ENCODE assay signal across 21 cellular contexts in genomic region chr11:126338346-126339055, GRCh38. TPM values are rescaled to one million over a fixed set of nuclear protein-coding genes. Genes with fewer than 3 reads are reported as not detected.
A peak's percentile ranks its signal among the peaks of the same experiment; 100 is the strongest.
DNase-seq lines count a peak whose midpoint lies in the region; ATAC-seq and TF ChIP-seq lines count a peak whose summit lies in the region.
"Had no signal": no experiment of that assay in that cellular context is flagged by ENCODE, and none has a peak within 500 bp of the region (broad histone marks: within the 10 kb centered on the region; RNA-seq: fewer than 3 reads in every experiment).

No MANE protein-coding gene starts in this region.

- no peak for TF ChIP-seq CTCF in CD14-positive monocyte (IDR thresholded peaks at IDR 0.05)
- TF ChIP-seq CTCF in OCI-LY3 (IDR thresholded peaks at IDR 0.05; ENCODE audit: low read depth, low read length): no peak
- TF ChIP-seq CTCF in smooth muscle cell (IDR thresholded peaks at IDR 0.05; ENCODE audit: borderline replicate concordance, insufficient read depth, poor library complexity, severe bottlenecking): no peak

- ATAC-seq in right cardiac atrium: no peak
- ATAC-seq: HCT116; stimulated activated naive CD8-positive, alpha-beta T cell treated with anti-CD3 and anti-CD28 coated beads, Interleukin-15, amount 100 ng/mL, for 72 hours had no signal

- H3K4me1 Mint-ChIP-seq in CD14-positive monocyte: peaks cover 41% of the 10 kb centered on the region
- peaks cover 34% of the 10 kb centered on the region for H3K4me1 Mint-ChIP-seq in activated T-helper 2 cell treated with anti-CD3 and anti-CD28 coated beads, Interferon-gamma antibody, Interleukin-2, Interleukin-4, amounts not matched to agents 10 μg/mL and 5 μg/mL and 100 μg/mL, durations not matched to agents 14 hours and 24 hours and 36 hours (ENCODE audit: low read depth)

- peaks cover 56% of the 10 kb centered on the region for H3K4me1 ChIP-seq in OCI-LY3 (ENCODE audit: low read length)
- H3K4me1 ChIP-seq in right cardiac atrium (ENCODE audit: control insufficient read depth, insufficient read depth, low read length): peaks cover 14% of the 10 kb centered on the region
- H3K4me1 ChIP-seq in smooth muscle cell (ENCODE audit: low read depth): peaks cover 41% of the 10 kb centered on the region

- H2AFZ ChIP-seq in OCI-LY3 (ENCODE audit: low read depth, low read length): no peak overlapping the region
- H2AFZ ChIP-seq in smooth muscle cell (ENCODE audit: low read depth): no peak overlapping the region

- peaks cover 27% of the 10 kb centered on the region for H3K79me2 ChIP-seq in OCI-LY3 (ENCODE audit: low read length)
- no peaks in the 10 kb centered on the region for H3K79me2 ChIP-seq in smooth muscle cell (ENCODE audit: low read depth)

- H3K36me3 ChIP-seq in OCI-LY3 (replicated peaks; ENCODE audit: low read depth, low read length): peaks cover 51% of the 10 kb centered on the region
- no peaks in the 10 kb centered on the region for H3K36me3 ChIP-seq in smooth muscle cell (ENCODE audit: low read depth)

- peaks cover 23% of the 10 kb centered on the region for H3F3A ChIP-seq in smooth muscle cell (ENCODE audit: low read depth)

- intact Hi-C loops in CD14-positive monocyte (cut with micrococcal nuclease) (no loop called here), right cardiac atrium (cut with DNase I) (no loop called here)
- intact Hi-C loops in activated T-helper 2 cell treated with anti-CD3 and anti-CD28 coated beads, Interferon-gamma antibody, Interleukin-2, Interleukin-4, amounts not matched to agents 10 μg/mL and 5 μg/mL and 100 μg/mL, durations not matched to agents 14 hours and 24 hours and 36 hours (cut with micrococcal nuclease): no loop called here

- peak; percentile 40 for DNase-seq in CD14-positive monocyte (ENCODE audit: low spot score)
- peak in 2 of 3 donors; percentile 42 to 53 for DNase-seq in right cardiac atrium
- DNase-seq in smooth muscle cell (lab: John Stamatoyannopoulos, UW; ENCODE audit: unreplicated experiment): no peak
- DNase-seq in COLO829 (ENCODE audit: low spot score): no peak
- DNase-seq in activated T-helper 2 cell treated with anti-CD3 and anti-CD28 coated beads, Interferon-gamma antibody, Interleukin-2, Interleukin-4, amounts not matched to agents 10 μg/mL and 5 μg/mL and 100 μg/mL, durations not matched to agents 14 hours and 24 hours and 36 hours (ENCODE audit: low spot score): no peak
- DNase-seq in stimulated activated CD4-positive, alpha-beta T cell treated with anti-CD3 and anti-CD28 coated beads, Interleukin-4, amount 100 ng/mL, for 4 hours: no peak
- DNase-seq: activated CD4-positive, alpha-beta T cell treated with anti-CD3 and anti-CD28 coated beads, Interleukin-2, amount 10 ng/mL, durations not matched to agents 7 days and 5 days; activated CD8-positive, alpha-beta memory T cell treated with anti-CD3 and anti-CD28 coated beads, Interleukin-2, amount 50 U/mL, for 4 hours; naive B cell; NCI-H1092; NCI-H2081; NCI-H446; stimulated activated naive CD8-positive, alpha-beta T cell treated with anti-CD3 and anti-CD28 coated beads, Interleukin-15, amount 100 ng/mL, for 72 hours; SW 1271; trophoblast cell had no signal

- H4K20me1 ChIP-seq in OCI-LY3 (ENCODE audit: insufficient read depth, low read length) (no peaks in the 10 kb centered on the region), smooth muscle cell (ENCODE audit: low read depth) (no peaks in the 10 kb centered on the region)

- H3K4me3 Mint-ChIP-seq in CD14-positive monocyte: no peak overlapping the region
- H3K4me3 Mint-ChIP-seq in activated T-helper 2 cell treated with anti-CD3 and anti-CD28 coated beads, Interferon-gamma antibody, Interleukin-2, Interleukin-4, amounts not matched to agents 10 μg/mL and 5 μg/mL and 100 μg/mL, durations not matched to agents 14 hours and 24 hours and 36 hours (ENCODE audit: low read depth): no peak overlapping the region
- H3K4me3 Mint-ChIP-seq: activated CD4-positive, alpha-beta T cell treated with anti-CD3 and anti-CD28 coated beads, Interleukin-2, amount 10 ng/mL, durations not matched to agents 7 days and 5 days; memory B cell; naive B cell; stimulated activated naive CD8-positive, alpha-beta T cell treated with anti-CD3 and anti-CD28 coated beads, Interleukin-15, amount 100 ng/mL, for 72 hours had no signal

- peak overlapping the region; percentile 95 for H3K27ac ChIP-seq in OCI-LY3 (ENCODE audit: low read length)
- H3K27ac ChIP-seq in right cardiac atrium (ENCODE audit: low read length): no peak overlapping the region
- peak overlapping the region; percentile 81 for H3K27ac ChIP-seq in smooth muscle cell (ENCODE audit: low read depth)
- H3K27ac ChIP-seq: dorsolateral prefrontal cortex, epithelial cell of prostate had no signal

- peak overlapping the region; percentile 65 for H3K4me3 ChIP-seq in OCI-LY3 (ENCODE audit: low read length)
- H3K4me3 ChIP-seq in right cardiac atrium (ENCODE audit: low read length): no peak overlapping the region
- no peak overlapping the region for H3K4me3 ChIP-seq in smooth muscle cell
- H3K4me3 ChIP-seq: adrenal gland, dorsolateral prefrontal cortex had no signal

- H3K4me2 ChIP-seq in OCI-LY3 (ENCODE audit: low read length) (peak overlapping the region; percentile 89), smooth muscle cell (no peak overlapping the region)

- no peaks in the 10 kb centered on the region for H3K9me3 Mint-ChIP-seq in CD14-positive monocyte
- no peaks in the 10 kb centered on the region for H3K9me3 Mint-ChIP-seq in activated T-helper 2 cell treated with anti-CD3 and anti-CD28 coated beads, Interferon-gamma antibody, Interleukin-2, Interleukin-4, amounts not matched to agents 10 μg/mL and 5 μg/mL and 100 μg/mL, durations not matched to agents 14 hours and 24 hours and 36 hours
- H3K9me3 Mint-ChIP-seq: activated CD4-positive, alpha-beta T cell treated with anti-CD3 and anti-CD28 coated beads, Interleukin-2, amount 10 ng/mL, durations not matched to agents 7 days and 5 days; memory B cell; naive B cell; stimulated activated naive CD8-positive, alpha-beta T cell treated with anti-CD3 and anti-CD28 coated beads, Interleukin-15, amount 100 ng/mL, for 72 hours had no signal

- H3K9ac ChIP-seq in OCI-LY3 (ENCODE audit: low read length): peak overlapping the region; percentile 82
- H3K9ac ChIP-seq in smooth muscle cell (ENCODE audit: low read depth): no peak overlapping the region

- H3K9me3 ChIP-seq in OCI-LY3 (ENCODE audit: insufficient read depth, low read length) (no peaks in the 10 kb centered on the region), right cardiac atrium (ENCODE audit: control insufficient read depth, low read length) (no peaks in the 10 kb centered on the region), smooth muscle cell (replicated peaks; ENCODE audit: low read depth) (no peaks in the 10 kb centered on the region)
- H3K9me3 ChIP-seq: adrenal gland had no signal

- WGBS in right cardiac atrium: 91% methylated on average over 7 of the region's 7 CpGs
- WGBS in smooth muscle cell (ENCODE audit: low lambda C conversion rate): 95% methylated on average over 7 of the region's 7 CpGs

- peaks cover 75 to 83% of the 10 kb centered on the region in 2 donors for H3K36me3 Mint-ChIP-seq in CD14-positive monocyte
- peaks cover 36% of the 10 kb centered on the region for H3K36me3 Mint-ChIP-seq in activated T-helper 2 cell treated with anti-CD3 and anti-CD28 coated beads, Interferon-gamma antibody, Interleukin-2, Interleukin-4, amounts not matched to agents 10 μg/mL and 5 μg/mL and 100 μg/mL, durations not matched to agents 14 hours and 24 hours and 36 hours (ENCODE audit: low read depth)

- peaks cover 0 to 5% (median 4%) of the 10 kb centered on the region in 3 donors for H3K27me3 Mint-ChIP-seq in CD14-positive monocyte (ENCODE audit: low read depth in 3 of 3)
- no peaks in the 10 kb centered on the region for H3K27me3 Mint-ChIP-seq in activated T-helper 2 cell treated with anti-CD3 and anti-CD28 coated beads, Interferon-gamma antibody, Interleukin-2, Interleukin-4, amounts not matched to agents 10 μg/mL and 5 μg/mL and 100 μg/mL, durations not matched to agents 14 hours and 24 hours and 36 hours (ENCODE audit: low read depth)
- H3K27me3 Mint-ChIP-seq: activated CD4-positive, alpha-beta T cell treated with anti-CD3 and anti-CD28 coated beads, Interleukin-2, amount 10 ng/mL, durations not matched to agents 7 days and 5 days; memory B cell; naive B cell; stimulated activated naive CD8-positive, alpha-beta T cell treated with anti-CD3 and anti-CD28 coated beads, Interleukin-15, amount 100 ng/mL, for 72 hours had no signal

- H3K27ac Mint-ChIP-seq in CD14-positive monocyte: peak overlapping the region in 3 of 7 donors; percentile 19 to 79 (median 37)
- no peak overlapping the region for H3K27ac Mint-ChIP-seq in activated T-helper 2 cell treated with anti-CD3 and anti-CD28 coated beads, Interferon-gamma antibody, Interleukin-2, Interleukin-4, amounts not matched to agents 10 μg/mL and 5 μg/mL and 100 μg/mL, durations not matched to agents 14 hours and 24 hours and 36 hours

- no peaks in the 10 kb centered on the region for H3K27me3 ChIP-seq in OCI-LY3 (ENCODE audit: low read depth, low read length)
- no peaks in the 10 kb centered on the region for H3K27me3 ChIP-seq in right cardiac atrium (ENCODE audit: control insufficient read depth, insufficient read depth)
- H3K27me3 ChIP-seq in smooth muscle cell (ENCODE audit: low read depth): no peaks in the 10 kb centered on the region
- H3K27me3 ChIP-seq: adrenal gland, dorsolateral prefrontal cortex had no signal

RNA-seq across cellular contexts. Expression of gene ST3GAL4, which starts 17.0 kb away (rescaled TPM):
- polyA plus RNA-seq in CD14-positive monocyte (10 to 100 TPM in 1 of 2 donors, 1 to 10 TPM in 1; 7.8 to 10.1 TPM), right cardiac atrium (57.5 TPM), smooth muscle cell (58.5 and 60.9 TPM in 2 replicates)
- total RNA-seq in right cardiac atrium (10 to 100 TPM; 57.3 to 96.9 (median 65.4) TPM), smooth muscle cell (36.5 and 60.3 TPM in 2 replicates)
- 12.4 and 14.4 TPM in 2 replicates for total RNA-seq in activated T-helper 2 cell treated with anti-CD3 and anti-CD28 coated beads, Interferon-gamma antibody, Interleukin-2, Interleukin-4, amounts not matched to agents 10 μg/mL and 5 μg/mL and 100 μg/mL, durations not matched to agents 14 hours and 24 hours and 36 hours

RNA-seq across cellular contexts. Expression of gene DCPS, which starts 34.6 kb away (rescaled TPM):
- polyA plus RNA-seq in CD14-positive monocyte (10 to 100 TPM; 30.4 to 30.7 TPM), right cardiac atrium (10.6 TPM), smooth muscle cell (25.4 and 34.1 TPM in 2 replicates)
- total RNA-seq in right cardiac atrium (10 to 100 TPM in 3 of 4 donors, 1 to 10 TPM in 1; 9.9 to 14.9 (median 10.4) TPM), smooth muscle cell (8.9 and 19.0 TPM in 2 replicates)
- total RNA-seq in activated T-helper 2 cell treated with anti-CD3 and anti-CD28 coated beads, Interferon-gamma antibody, Interleukin-2, Interleukin-4, amounts not matched to agents 10 μg/mL and 5 μg/mL and 100 μg/mL, durations not matched to agents 14 hours and 24 hours and 36 hours: 39.8 and 42.1 TPM in 2 replicates

RNA-seq across cellular contexts. Expression of gene TIRAP, which starts 55.6 kb away (rescaled TPM):
- polyA plus RNA-seq in CD14-positive monocyte (10 to 100 TPM in 1 of 2 donors, 1 to 10 TPM in 1; 7.0 to 13.8 TPM), right cardiac atrium (5.8 TPM), smooth muscle cell (2.9 and 5.1 TPM in 2 replicates)
- total RNA-seq in right cardiac atrium (1 to 10 TPM; 9.3 to 9.7 (median 9.5) TPM), smooth muscle cell (3.5 and 3.7 TPM in 2 replicates)
- total RNA-seq in activated T-helper 2 cell treated with anti-CD3 and anti-CD28 coated beads, Interferon-gamma antibody, Interleukin-2, Interleukin-4, amounts not matched to agents 10 μg/mL and 5 μg/mL and 100 μg/mL, durations not matched to agents 14 hours and 24 hours and 36 hours: 15.9 TPM in 2 replicates

Comparison
In these comparisons a context has a peak if more than half of its experiments do, and no peak if none do; other contexts are left out.
1. DNase-seq: peak in CD14-positive monocyte (single experiment) and right cardiac atrium (2 of 3); none in smooth muscle cell (single experiment), COLO829 (single experiment), activated T-helper 2 cell treated with anti-CD3 and anti-CD28 coated beads, Interferon-gamma antibody, Interleukin-2, Interleukin-4, amounts not matched to agents 10 μg/mL and 5 μg/mL and 100 μg/mL, durations not matched to agents 14 hours and 24 hours and 36 hours (single experiment) and stimulated activated CD4-positive, alpha-beta T cell treated with anti-CD3 and anti-CD28 coated beads, Interleukin-4, amount 100 ng/mL, for 4 hours (0 of 2).